10 cellular contexts compared by ENCODE assay signal in the genomic region with DNA sequence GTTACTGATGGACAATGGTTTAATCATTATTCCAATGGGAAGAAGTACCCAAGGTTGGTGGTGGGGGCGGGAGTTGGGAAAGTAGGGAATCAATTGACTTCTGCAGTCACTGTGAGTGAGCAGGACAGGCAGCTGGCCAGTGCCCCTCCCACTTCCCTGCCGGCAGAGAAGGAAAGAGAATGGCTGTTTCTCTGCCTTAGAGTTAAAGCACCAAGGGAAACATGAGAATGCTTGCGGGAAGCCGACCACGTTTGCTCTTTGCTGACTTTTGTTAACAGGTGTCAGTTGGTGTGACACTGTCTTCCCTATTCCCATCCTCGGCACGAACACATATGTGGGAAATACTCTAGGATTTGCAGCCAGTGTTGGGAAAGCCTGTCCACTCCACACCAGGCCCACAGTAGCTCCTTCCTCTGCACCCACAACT. TPM values are rescaled to one million over a fixed set of nuclear protein-coding genes. Genes with fewer than 3 reads are reported as not detected.
A peak's percentile ranks its signal among the peaks of the same experiment; 100 is the strongest.
DNase-seq lines count a peak whose midpoint lies in the region; ATAC-seq and TF ChIP-seq lines count a peak whose summit lies in the region.
"Had no signal": no experiment of that assay in that cellular context is flagged by ENCODE, and none has a peak within 500 bp of the region (broad histone marks: within the 10 kb centered on the region; RNA-seq: fewer than 3 reads in every experiment).

No MANE protein-coding gene starts in this region.

- no peak overlapping the region for H3K9ac ChIP-seq in rectal smooth muscle tissue (ENCODE audit: low read length)

- H3K27ac ChIP-seq in rectal smooth muscle tissue (ENCODE audit: low read depth, low read length): peak overlapping the region; percentile 72

- H3K4me3 Mint-ChIP-seq in T-helper 17 cell: no peak overlapping the region
- H3K4me3 Mint-ChIP-seq: activated T-cell treated with anti-CD3 and anti-CD28 coated beads, Interleukin-2, amount 50 U/mL, for 24 hours; stimulated activated naive CD8-positive, alpha-beta T cell treated with anti-CD3 and anti-CD28 coated beads, Interleukin-15, Interleukin-2, amounts not matched to agents 100 ng/mL and 50 ng/mL, for 24 hours had no signal

- H3K4me3 ChIP-seq in astrocyte of the spinal cord (ENCODE audit: low read depth, low read length): no peak overlapping the region
- no peak overlapping the region for H3K4me3 ChIP-seq in rectal smooth muscle tissue (ENCODE audit: low read length)

- H3K36me3 Mint-ChIP-seq in T-helper 17 cell (ENCODE audit: low read depth): peaks cover 5% of the 10 kb centered on the region

- H3K27me3 ChIP-seq in rectal smooth muscle tissue (ENCODE audit: control insufficient read depth, insufficient read depth, low read length): no peaks in the 10 kb centered on the region

- no peak for TF ChIP-seq CTCF in astrocyte of the spinal cord (IDR thresholded peaks at IDR 0.05; ENCODE audit: low read depth, low read length)

- H3K27me3 Mint-ChIP-seq in T-helper 17 cell: peaks cover 5% of the 10 kb centered on the region
- H3K27me3 Mint-ChIP-seq: activated T-cell treated with anti-CD3 and anti-CD28 coated beads, Interleukin-2, amount 50 U/mL, for 24 hours; stimulated activated naive CD8-positive, alpha-beta T cell treated with anti-CD3 and anti-CD28 coated beads, Interleukin-15, Interleukin-2, amounts not matched to agents 100 ng/mL and 50 ng/mL, for 24 hours had no signal

- peak; percentile 72 for DNase-seq in ELR (ENCODE audit: low read depth)
- peak; percentile 76 for DNase-seq in astrocyte of the spinal cord (ENCODE audit: low read depth, low spot score)
- peak; percentile 82 for DNase-seq in left ventricle myocardium superior
- DNase-seq in T-helper 1 cell: no peak
- DNase-seq in NCI-H2171 (lab: John Stamatoyannopoulos, UW): no peak
- DNase-seq in T-helper 17 cell: no peak
- DNase-seq: activated T-cell treated with anti-CD3 and anti-CD28 coated beads, Interleukin-2, amount 50 U/mL, for 24 hours had no signal

- H3K27ac Mint-ChIP-seq in T-helper 17 cell: no peak overlapping the region
- H3K27ac Mint-ChIP-seq: activated T-cell treated with anti-CD3 and anti-CD28 coated beads, Interleukin-2, amount 50 U/mL, for 24 hours; stimulated activated naive CD8-positive, alpha-beta T cell treated with anti-CD3 and anti-CD28 coated beads, Interleukin-15, Interleukin-2, amounts not matched to agents 100 ng/mL and 50 ng/mL, for 24 hours had no signal

- H3K36me3 ChIP-seq in rectal smooth muscle tissue (ENCODE audit: control insufficient read depth, insufficient read depth, low read length): no peaks in the 10 kb centered on the region

- intact Hi-C loops in left ventricle myocardium superior (cut with micrococcal nuclease): no loop called here

- ATAC-seq in left ventricle myocardium superior (peak; percentile 80), GM18517 (IDR thresholded peaks at IDR 0.05; ENCODE audit: unreplicated experiment) (no peak), T-helper 17 cell (no peak)

- no peaks in the 10 kb centered on the region for H3K9me3 ChIP-seq in T-helper 17 cell (ENCODE audit: control insufficient read depth, low read length, poor library complexity, severe bottlenecking)

- in situ Hi-C loops in astrocyte of the spinal cord (cut with HindIII; ENCODE audit: low sequenced_read_pairs): no loop called here

- peaks cover 20% of the 10 kb centered on the region for H3K4me1 ChIP-seq in rectal smooth muscle tissue (ENCODE audit: control insufficient read depth, insufficient read depth, low read length)

- H3K4me1 Mint-ChIP-seq in T-helper 17 cell: peaks cover 5% of the 10 kb centered on the region

RNA-seq across cellular contexts. Expression of a gene that starts 33.5 kb away (rescaled TPM):
- total RNA-seq in left ventricle myocardium superior (34.3 TPM), T-helper 17 cell (10 to 100 TPM; 25.1 to 78.2 TPM)

RNA-seq across cellular contexts. Expression of a gene that starts 36.1 kb away (rescaled TPM):
- 14.6 TPM for total RNA-seq in left ventricle myocardium superior
- total RNA-seq in T-helper 17 cell: not detected

Comparison
In these comparisons a context has a peak if more than half of its experiments do, and no peak if none do; other contexts are left out.
1. DNase-seq: peak in ELR (single experiment), astrocyte of the spinal cord (single experiment) and left ventricle myocardium superior (single experiment); none in T-helper 1 cell (0 of 5), NCI-H2171 (single experiment) and T-helper 17 cell (0 of 3).
2. RNA of a gene that starts 36.1 kb away (total RNA-seq): 14.6 TPM in left ventricle myocardium superior (single experiment); not detected in T-helper 17 cell; every median in the first group is over 10 times any median in the second.